In genomic region chr16:11111166-11111565, GRCh38 we compare ENCODE assay signal across 24 cellular contexts.
"Had no signal": no experiment of that assay in that cellular context is flagged by ENCODE, and none has a peak within 500 bp of the region (broad histone marks: within the 10 kb centered on the region; RNA-seq: fewer than 3 reads in every experiment).

No MANE protein-coding gene starts in this region.

- H3K4me3 Mint-ChIP-seq: activated naive CD8-positive, alpha-beta T cell; effector memory CD8-positive, alpha-beta T cell; mesothelial cell of epicardium; neural crest cell; stimulated activated memory B cell treated with anti-CD40 and anti-IgM and Interleukin-4, amounts not matched to agents 10 μg/mL and 1 μg/mL and 100 μg/mL, for 72 hours had no signal

- DNase-seq: activated CD4-positive, alpha-beta T cell treated with anti-CD3 and anti-CD28 coated beads for 4 hours; activated CD4-positive, CD25-positive, alpha-beta regulatory T cell; activated CD8-positive, alpha-beta memory T cell treated with anti-CD3 and anti-CD28 coated beads for 24 hours; activated naive CD4-positive, alpha-beta T cell treated with Interleukin-2 at 50 U/mL for 16 hours; activated T-cell treated with anti-CD3 and anti-CD28 coated beads, Interleukin-2, amount 50 U/mL, for 1 hour; brain microvascular endothelial cell; cortex of kidney; effector memory CD8-positive, alpha-beta T cell; foreskin fibroblast; heart right ventricle; naive B cell; pancreas; retina; sigmoid colon; small intestine; stimulated activated CD4-positive, alpha-beta T cell treated with anti-CD3 and anti-CD28 coated beads, Interleukin-4, amount 100 ng/mL, for 24 hours; transverse colon had no signal

- ATAC-seq: effector memory CD8-positive, alpha-beta T cell; heart right ventricle; pancreas; stimulated activated memory B cell treated with anti-CD40 and anti-IgM and Interleukin-4, amounts not matched to agents 10 μg/mL and 1 μg/mL and 100 μg/mL, for 72 hours had no signal

- H3K27me3 Mint-ChIP-seq: activated naive CD8-positive, alpha-beta T cell; effector memory CD8-positive, alpha-beta T cell; naive B cell; stimulated activated memory B cell treated with anti-CD40 and anti-IgM and Interleukin-4, amounts not matched to agents 10 μg/mL and 1 μg/mL and 100 μg/mL, for 72 hours had no signal

- H3K4me3 ChIP-seq: ascending aorta, heart right ventricle, pancreas, prostate gland, sigmoid colon, SJSA1, transverse colon had no signal

- H3K27ac Mint-ChIP-seq: activated naive CD8-positive, alpha-beta T cell; effector memory CD8-positive, alpha-beta T cell; mesothelial cell of epicardium had no signal

- H3K9me3 Mint-ChIP-seq: effector memory CD8-positive, alpha-beta T cell; neural crest cell; stimulated activated memory B cell treated with anti-CD40 and anti-IgM and Interleukin-4, amounts not matched to agents 10 μg/mL and 1 μg/mL and 100 μg/mL, for 72 hours had no signal
